ENCODE assay signal across 1 cellular context in the genomic region with DNA sequence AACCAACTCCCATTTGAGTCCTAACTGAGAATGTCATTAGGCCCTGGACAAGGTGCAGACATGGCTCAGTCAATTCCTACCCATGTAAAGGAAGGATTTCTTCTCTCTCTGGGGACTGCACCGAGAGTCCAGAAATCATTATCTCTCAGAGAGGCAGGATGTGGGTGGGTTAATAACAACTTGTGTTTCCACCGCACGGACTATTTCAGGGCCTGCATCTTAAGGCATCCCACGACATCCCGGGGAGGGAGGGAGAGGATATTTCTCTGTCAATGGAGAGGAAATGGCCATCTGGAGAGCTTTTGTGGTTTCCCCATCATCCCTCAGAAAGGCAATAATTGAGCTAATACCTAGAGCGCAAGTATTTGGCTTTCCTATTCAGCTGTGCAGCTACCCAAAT.
TF ChIP-seq lines count a peak whose summit lies in the region.

No MANE protein-coding gene starts in this region.

TF ChIP-seq in SK-N-SH treated with all-trans-retinoic acid at 6 μM for 48 hours, 23 proteins besides CTCF, POLR2A, EP300 and RAD21 (continued from another document):
- TF ChIP-seq, protein P1, sequence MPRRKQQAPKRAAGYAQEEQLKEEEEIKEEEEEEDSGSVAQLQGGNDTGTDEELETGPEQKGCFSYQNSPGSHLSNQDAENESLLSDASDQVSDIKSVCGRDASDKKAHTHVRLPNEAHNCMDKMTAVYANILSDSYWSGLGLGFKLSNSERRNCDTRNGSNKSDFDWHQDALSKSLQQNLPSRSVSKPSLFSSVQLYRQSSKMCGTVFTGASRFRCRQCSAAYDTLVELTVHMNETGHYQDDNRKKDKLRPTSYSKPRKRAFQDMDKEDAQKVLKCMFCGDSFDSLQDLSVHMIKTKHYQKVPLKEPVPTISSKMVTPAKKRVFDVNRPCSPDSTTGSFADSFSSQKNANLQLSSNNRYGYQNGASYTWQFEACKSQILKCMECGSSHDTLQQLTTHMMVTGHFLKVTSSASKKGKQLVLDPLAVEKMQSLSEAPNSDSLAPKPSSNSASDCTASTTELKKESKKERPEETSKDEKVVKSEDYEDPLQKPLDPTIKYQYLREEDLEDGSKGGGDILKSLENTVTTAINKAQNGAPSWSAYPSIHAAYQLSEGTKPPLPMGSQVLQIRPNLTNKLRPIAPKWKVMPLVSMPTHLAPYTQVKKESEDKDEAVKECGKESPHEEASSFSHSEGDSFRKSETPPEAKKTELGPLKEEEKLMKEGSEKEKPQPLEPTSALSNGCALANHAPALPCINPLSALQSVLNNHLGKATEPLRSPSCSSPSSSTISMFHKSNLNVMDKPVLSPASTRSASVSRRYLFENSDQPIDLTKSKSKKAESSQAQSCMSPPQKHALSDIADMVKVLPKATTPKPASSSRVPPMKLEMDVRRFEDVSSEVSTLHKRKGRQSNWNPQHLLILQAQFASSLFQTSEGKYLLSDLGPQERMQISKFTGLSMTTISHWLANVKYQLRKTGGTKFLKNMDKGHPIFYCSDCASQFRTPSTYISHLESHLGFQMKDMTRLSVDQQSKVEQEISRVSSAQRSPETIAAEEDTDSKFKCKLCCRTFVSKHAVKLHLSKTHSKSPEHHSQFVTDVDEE (CRISPR knock-in tag; IDR thresholded peaks at IDR 0.05) = no peak
- TF ChIP-seq TOX (CRISPR knock-in tag; IDR thresholded peaks at IDR 0.05; ENCODE audit: borderline replicate concordance) (no peak), ARNTL (CRISPR knock-in tag; IDR thresholded peaks at IDR 0.05; ENCODE audit: borderline replicate concordance, low read depth) (no peak), GLIS3 (CRISPR knock-in tag; IDR thresholded peaks at IDR 0.05) (no peak), PPARA (CRISPR knock-in tag; IDR thresholded peaks at IDR 0.05; ENCODE audit: borderline replicate concordance) (no peak), ZNF565 (CRISPR knock-in tag; conservative IDR thresholded peaks at IDR 0.05; ENCODE audit: low read depth) (no peak), SNAI2 (CRISPR knock-in tag; IDR thresholded peaks at IDR 0.05) (no peak)
